10 cellular contexts compared by ENCODE assay signal in genomic region chr16:11253995-11254912, GRCh38. TPM values are rescaled to one million over a fixed set of nuclear protein-coding genes. Genes with fewer than 3 reads are reported as not detected.
DNase-seq lines count a peak whose midpoint lies in the region; ATAC-seq and TF ChIP-seq lines count a peak whose summit lies in the region.
"Had no signal": no experiment of that assay in that cellular context is flagged by ENCODE, and none has a peak within 500 bp of the region (broad histone marks: within the 10 kb centered on the region; RNA-seq: fewer than 3 reads in every experiment).

No MANE protein-coding gene starts in this region.

- peak overlapping the region; percentile 86 for H3K4me2 ChIP-seq in neural progenitor cell

- peaks cover 48 to 67% (median 54%) of the 10 kb centered on the region in 3 donors for H3K4me1 Mint-ChIP-seq in CD8-positive, alpha-beta memory T cell
- peaks cover 41 to 45% of the 10 kb centered on the region in 2 donors for H3K4me1 Mint-ChIP-seq in effector memory CD8-positive, alpha-beta T cell (ENCODE audit: low read depth in 2 of 2)
- H3K4me1 Mint-ChIP-seq in neural progenitor cell, result peaks cover 11% of the 10 kb centered on the region

- H3K4me1 ChIP-seq in CD8-positive, alpha-beta memory T cell (ENCODE audit: insufficient read depth, low read length), result peaks cover 62% of the 10 kb centered on the region
- H3K4me1 ChIP-seq in Panc1 (ENCODE audit: control insufficient read depth, insufficient read depth, low read length) (peaks cover 14% of the 10 kb centered on the region), neural progenitor cell (peaks cover 9% of the 10 kb centered on the region)

- no peaks in the 10 kb centered on the region for H3K27me3 ChIP-seq in CD8-positive, alpha-beta memory T cell (ENCODE audit: insufficient read depth, low read length, poor library complexity, severe bottlenecking)
- no peaks in the 10 kb centered on the region for H3K27me3 ChIP-seq in Panc1 (ENCODE audit: control insufficient read depth, insufficient read depth, low read length)
- peaks cover 28% of the 10 kb centered on the region for H3K27me3 ChIP-seq in neural progenitor cell

- no peaks in the 10 kb centered on the region for H3K36me3 ChIP-seq in CD8-positive, alpha-beta memory T cell (ENCODE audit: insufficient read depth, low read length)
- no peaks in the 10 kb centered on the region for H3K36me3 ChIP-seq in Panc1 (ENCODE audit: control insufficient read depth, insufficient read depth, low read length)
- no peaks in the 10 kb centered on the region for H3K36me3 ChIP-seq in neural progenitor cell

- H2AFZ ChIP-seq in neural progenitor cell (replicated peaks), result peak overlapping the region; percentile 89

- H3K4me3 Mint-ChIP-seq in CD8-positive, alpha-beta memory T cell, result peak overlapping the region; percentile 80 to 94 (median 87)
- peak overlapping the region; percentile 75 to 98 for H3K4me3 Mint-ChIP-seq in effector memory CD8-positive, alpha-beta T cell
- peak overlapping the region; percentile 83 for H3K4me3 Mint-ChIP-seq in neural progenitor cell

- TF ChIP-seq CTCF in Panc1 (IDR thresholded peaks at IDR 0.05) (no peak), neural progenitor cell (IDR thresholded peaks at IDR 0.05) (no peak)

- CTCF ChIA-PET in CD8-positive, alpha-beta memory T cell (lab: Charles Lee), result interaction anchor here (0.7 to 5.9 kb wide), 38 partner anchors 8 to 459 kb away, joined by 3 to 46 read pairs (median 4); partner anchors contain the start of genes DEXI and TNP2
- CTCF ChIA-PET in Panc1 (lab: Charles Lee), result interaction anchor here (0.6 to 1.4 kb wide), 3 partner anchors 40 to 289 kb away, joined by 3 to 5 read pairs (median 4); no protein-coding TSS in a partner anchor

- no peaks in the 10 kb centered on the region for H3K9me3 Mint-ChIP-seq in CD8-positive, alpha-beta memory T cell
- H3K9me3 Mint-ChIP-seq in effector memory CD8-positive, alpha-beta T cell, result no peaks in the 10 kb centered on the region
- no peaks in the 10 kb centered on the region for H3K9me3 Mint-ChIP-seq in neural progenitor cell

- intact Hi-C loops in Panc1 (cut with micrococcal nuclease; ENCODE audit: unreplicated experiment), result no loop called here

- peak overlapping the region; percentile 83 for H3K4me3 ChIP-seq in CD8-positive, alpha-beta memory T cell (ENCODE audit: low read length)
- peak overlapping the region; percentile 66 to 70 for H3K4me3 ChIP-seq in Panc1 (ENCODE audit: low read depth in 2 of 2, low read length in 2 of 2)
- peak overlapping the region; percentile 53 for H3K4me3 ChIP-seq in neural progenitor cell

- H3K27ac ChIP-seq in CD8-positive, alpha-beta memory T cell (ENCODE audit: low read depth, low read length), result peak overlapping the region; percentile 80
- peak overlapping the region; percentile 54; the same call in 1 of the 2 replicates for H3K27ac ChIP-seq in Panc1 (ENCODE audit: low read length)
- H3K27ac ChIP-seq in neural progenitor cell, result no peak overlapping the region

- no peak for DNase-seq in CD8-positive, alpha-beta memory T cell
- DNase-seq in Panc1 (ENCODE audit: low read depth, low spot score) (no peak), neural progenitor cell (ENCODE audit: low spot score) (no peak), dermis blood vessel endothelial cell (no peak), NCI-H187 (lab: John Stamatoyannopoulos, UW) (no peak)
- peak in 1 of 3 experiments; percentile 22 for DNase-seq in effector memory CD8-positive, alpha-beta T cell

- H3K27me3 Mint-ChIP-seq in CD8-positive, alpha-beta memory T cell, result peaks cover 0 to 7% of the 10 kb centered on the region in 2 donors
- no peaks in the 10 kb centered on the region for H3K27me3 Mint-ChIP-seq in effector memory CD8-positive, alpha-beta T cell
- peaks cover 8% of the 10 kb centered on the region for H3K27me3 Mint-ChIP-seq in neural progenitor cell (ENCODE audit: insufficient read depth, low read depth)

- no peaks in the 10 kb centered on the region for H3K79me2 ChIP-seq in neural progenitor cell (ENCODE audit: low read depth)

- in situ Hi-C loops in Panc1 (cut with HindIII; ENCODE audit: low pct_unique_long_range_greater_than_20kb, low sequenced_read_pairs), result no loop called here

- peak overlapping the region; percentile 63 to 98 (median 90) for H3K27ac Mint-ChIP-seq in CD8-positive, alpha-beta memory T cell
- H3K27ac Mint-ChIP-seq in effector memory CD8-positive, alpha-beta T cell, result peak overlapping the region; percentile 84 to 96
- no peak overlapping the region for H3K27ac Mint-ChIP-seq in neural progenitor cell

- POLR2A ChIA-PET in CD8-positive, alpha-beta memory T cell (lab: Charles Lee), result interaction anchor here (0.6 to 3.9 kb wide), 11 partner anchors 13 to 556 kb away, joined by 3 to 74 read pairs (median 5); partner anchors contain the start of gene DEXI
- POLR2A ChIA-PET in Panc1 (lab: Charles Lee), result interaction anchor here (0.6 kb wide), 3 partner anchors 65 to 283 kb away, joined by 3 to 6 read pairs (median 4); no protein-coding TSS in a partner anchor

- peaks cover 0 to 22% (median 6%) of the 10 kb centered on the region in 3 donors for H3K36me3 Mint-ChIP-seq in CD8-positive, alpha-beta memory T cell
- peaks cover 70% of the 10 kb centered on the region for H3K36me3 Mint-ChIP-seq in effector memory CD8-positive, alpha-beta T cell (ENCODE audit: insufficient read depth)
- no peaks in the 10 kb centered on the region for H3K36me3 Mint-ChIP-seq in neural progenitor cell

- peaks cover 15% of the 10 kb centered on the region for H4K20me1 ChIP-seq in neural progenitor cell (ENCODE audit: low read depth)

- TSS peak; percentile 88 for BruUV-seq in Panc1 (replicated peaks; lab: Mats Ljungman, UMichigan)

- no peaks in the 10 kb centered on the region for H3K9me3 ChIP-seq in CD8-positive, alpha-beta memory T cell (ENCODE audit: low read length)
- no peaks in the 10 kb centered on the region for H3K9me3 ChIP-seq in Panc1 (ENCODE audit: control insufficient read depth, insufficient read depth, low read depth, low read length)
- H3K9me3 ChIP-seq in neural progenitor cell (ENCODE audit: low read depth), result no peaks in the 10 kb centered on the region

- no peak overlapping the region for H3K9ac ChIP-seq in neural progenitor cell

- ATAC-seq in Panc1 (no peak), HG03378 (IDR thresholded peaks at IDR 0.05; ENCODE audit: unreplicated experiment) (no peak), GM21447 (IDR thresholded peaks at IDR 0.05; ENCODE audit: unreplicated experiment) (no peak)
- no peak for ATAC-seq in effector memory CD8-positive, alpha-beta T cell (replicated peaks)

- H3F3A ChIP-seq in neural progenitor cell (ENCODE audit: low read depth), result peaks cover 6% of the 10 kb centered on the region

RNA-seq across cellular contexts. Expression of gene SOCS1, which starts 1.8 kb away (rescaled TPM):
- total RNA-seq in CD8-positive, alpha-beta memory T cell, result 100 to 1,000 TPM; 128 to 144 TPM
- 17.1 TPM for polyA plus RNA-seq in CD8-positive, alpha-beta memory T cell
- total RNA-seq in Panc1 (2021; ENCODE audit: unreplicated experiment), result 4.8 TPM
- polyA plus RNA-seq in Panc1 (2012; ENCODE audit: insufficient read length), result 3.8 TPM
- 1.6 and 7.3 TPM in 2 replicates for total RNA-seq in neural progenitor cell (ENCODE audit: low replicate concordance)
- 0.23 and 0.68 TPM in 2 replicates for total RNA-seq in dermis blood vessel endothelial cell

RNA-seq across cellular contexts. Expression of gene TNP2, which starts 14.9 kb away (rescaled TPM):
- total RNA-seq in CD8-positive, alpha-beta memory T cell, result not detected
- not detected for polyA plus RNA-seq in CD8-positive, alpha-beta memory T cell
- total RNA-seq in Panc1 (2021; ENCODE audit: unreplicated experiment), result not detected
- not detected for polyA plus RNA-seq in Panc1 (2012; ENCODE audit: insufficient read length)
- not detected in 2 replicates for total RNA-seq in neural progenitor cell (ENCODE audit: low replicate concordance)
- not detected in 2 replicates for total RNA-seq in dermis blood vessel endothelial cell
- total RNA-seq: lung microvascular endothelial cell; T-helper 1 cell treated with Interleukin-12 subunit alpha and Interleukin-12 subunit beta and Interleukin-4 antibody, amounts not matched to agents 30 ng/mL and 1 ng/mL, for 36 hours had no signal

RNA-seq across cellular contexts. Expression of gene PRM3, which starts 19.2 kb away (rescaled TPM):
- not detected for total RNA-seq in CD8-positive, alpha-beta memory T cell
- polyA plus RNA-seq in CD8-positive, alpha-beta memory T cell, result not detected
- total RNA-seq in Panc1 (2021; ENCODE audit: unreplicated experiment), result not detected
- polyA plus RNA-seq in Panc1 (2012; ENCODE audit: insufficient read length), result not detected
- total RNA-seq in neural progenitor cell (ENCODE audit: low replicate concordance), result not detected in 2 replicates
- not detected in 2 replicates for total RNA-seq in dermis blood vessel endothelial cell
- total RNA-seq: lung microvascular endothelial cell; T-helper 1 cell treated with Interleukin-12 subunit alpha and Interleukin-12 subunit beta and Interleukin-4 antibody, amounts not matched to agents 30 ng/mL and 1 ng/mL, for 36 hours had no signal

RNA-seq across cellular contexts. Expression of gene PRM2, which starts 22.0 kb away (rescaled TPM):
- total RNA-seq in CD8-positive, alpha-beta memory T cell, result not detected
- polyA plus RNA-seq in CD8-positive, alpha-beta memory T cell, result not detected
- not detected for total RNA-seq in Panc1 (2021; ENCODE audit: unreplicated experiment)
- not detected for polyA plus RNA-seq in Panc1 (2012; ENCODE audit: insufficient read length)
- total RNA-seq in neural progenitor cell (ENCODE audit: low replicate concordance), result not detected in 2 replicates
- not detected in 2 replicates for total RNA-seq in dermis blood vessel endothelial cell
- total RNA-seq: lung microvascular endothelial cell; T-helper 1 cell treated with Interleukin-12 subunit alpha and Interleukin-12 subunit beta and Interleukin-4 antibody, amounts not matched to agents 30 ng/mL and 1 ng/mL, for 36 hours had no signal

RNA-seq across cellular contexts. Expression of gene PRM1, which starts 26.9 kb away (rescaled TPM):
- total RNA-seq in CD8-positive, alpha-beta memory T cell, result not detected
- polyA plus RNA-seq in CD8-positive, alpha-beta memory T cell, result not detected
- total RNA-seq in Panc1 (2021; ENCODE audit: unreplicated experiment) (not detected), neural progenitor cell (ENCODE audit: low replicate concordance) (not detected in 2 replicates), dermis blood vessel endothelial cell (not detected in 2 replicates)
- not detected for polyA plus RNA-seq in Panc1 (2012; ENCODE audit: insufficient read length)
- total RNA-seq: lung microvascular endothelial cell; T-helper 1 cell treated with Interleukin-12 subunit alpha and Interleukin-12 subunit beta and Interleukin-4 antibody, amounts not matched to agents 30 ng/mL and 1 ng/mL, for 36 hours had no signal

Comparison
In these comparisons a context has a peak if more than half of its experiments do, and no peak if none do; other contexts are left out.
1. RNA of gene SOCS1, which starts 1.8 kb away (total RNA-seq): 128 to 144 TPM in CD8-positive, alpha-beta memory T cell; 4.8 TPM in Panc1 (single experiment), 1.6 to 7.3 TPM in neural progenitor cell and 0.23 to 0.68 TPM in dermis blood vessel endothelial cell; every median in the first group is over 10 times any median in the second.
2. Peak in every context shown above with its lines, with median percentiles within 50 percentile points of each other: H3K4me3 ChIP-seq and H3K4me3 Mint-ChIP-seq.